In the genomic region with DNA sequence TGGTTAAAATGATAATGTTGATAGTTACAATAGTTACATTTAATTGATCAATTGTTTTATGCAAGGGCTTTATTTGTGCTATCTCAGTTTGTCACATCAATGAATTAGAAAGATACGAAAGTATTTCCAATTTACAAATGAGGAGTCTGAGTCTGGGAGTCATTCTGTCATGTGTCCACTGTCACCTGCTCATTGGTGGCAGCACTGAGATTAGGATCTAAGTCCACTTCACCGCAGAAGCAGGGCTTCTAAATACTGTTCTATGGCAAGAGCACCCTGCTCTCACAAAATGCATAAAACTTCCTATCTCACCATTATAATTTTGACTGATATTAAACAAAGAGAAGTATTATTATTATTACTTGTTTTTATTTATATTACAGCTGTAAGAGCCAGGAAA, we compare ENCODE assay signal across 22 cellular contexts. TPM values are rescaled to one million over a fixed set of nuclear protein-coding genes. Genes with fewer than 3 reads are reported as not detected.
DNase-seq lines count a peak whose midpoint lies in the region; ATAC-seq, FAIRE-seq and TF ChIP-seq lines count a peak whose summit lies in the region.
"Had no signal": no experiment of that assay in that cellular context is flagged by ENCODE, and none has a peak within 500 bp of the region (broad histone marks: within the 10 kb centered on the region; RNA-seq: fewer than 3 reads in every experiment).

No MANE protein-coding gene starts in this region.

- TF ChIP-seq EP300 in suprapubic skin (IDR thresholded peaks at IDR 0.05) = no peak

- no peaks in the 10 kb centered on the region for H4K20me1 ChIP-seq in GM23248 (ENCODE audit: insufficient read depth)
- no peaks in the 10 kb centered on the region for H4K20me1 ChIP-seq in OCI-LY3 (ENCODE audit: insufficient read depth, low read length)

- TF ChIP-seq CTCF in OCI-LY3 (IDR thresholded peaks at IDR 0.05; ENCODE audit: low read depth, low read length) (no peak), suprapubic skin (IDR thresholded peaks at IDR 0.05) (no peak), pancreas (IDR thresholded peaks at IDR 0.05) (no peak)

- H3K9ac ChIP-seq in GM23248 (peak overlapping the region; percentile 55), OCI-LY3 (ENCODE audit: low read length) (no peak overlapping the region)

- no peaks in the 10 kb centered on the region for H3K9me2 ChIP-seq in GM23248 (ENCODE audit: insufficient read depth)

- H3K27me3 ChIP-seq in GM23248 (replicated peaks; ENCODE audit: insufficient read depth) = no peaks in the 10 kb centered on the region
- peaks cover 18% of the 10 kb centered on the region; the same call in 1 of the 2 replicates for H3K27me3 ChIP-seq in OCI-LY3 (ENCODE audit: low read depth, low read length)
- H3K27me3 ChIP-seq in suprapubic skin = no peaks in the 10 kb centered on the region
- H3K27me3 ChIP-seq in pancreas = no peaks in the 10 kb centered on the region
- H3K27me3 ChIP-seq: BE2C had no signal

- H3K9me3 ChIP-seq in GM23248 (ENCODE audit: low read depth) (no peaks in the 10 kb centered on the region), OCI-LY3 (ENCODE audit: insufficient read depth, low read length) (no peaks in the 10 kb centered on the region), suprapubic skin (no peaks in the 10 kb centered on the region), pancreas (no peaks in the 10 kb centered on the region)
- H3K9me3 ChIP-seq: BE2C had no signal

- peaks cover 17% of the 10 kb centered on the region for H3F3A ChIP-seq in GM23248 (ENCODE audit: insufficient read depth)

- H3K36me3 ChIP-seq in GM23248 (ENCODE audit: low read depth) (no peaks in the 10 kb centered on the region), OCI-LY3 (replicated peaks; ENCODE audit: low read depth, low read length) (no peaks in the 10 kb centered on the region), suprapubic skin (peaks cover 4% of the 10 kb centered on the region), pancreas (no peaks in the 10 kb centered on the region)
- H3K36me3 ChIP-seq: BE2C had no signal

- in situ Hi-C loops in GM23248 (cut with MboI) = no loop called here

- peak overlapping the region; percentile 92 for H3K27ac ChIP-seq in GM23248
- no peak overlapping the region for H3K27ac ChIP-seq in OCI-LY3 (ENCODE audit: low read length)
- peak overlapping the region; percentile 72 for H3K27ac ChIP-seq in suprapubic skin
- H3K27ac ChIP-seq in pancreas = no peak overlapping the region

- peaks cover 55% of the 10 kb centered on the region for H3K4me1 ChIP-seq in GM23248 (ENCODE audit: insufficient read depth)
- peaks cover 40% of the 10 kb centered on the region for H3K4me1 ChIP-seq in OCI-LY3 (ENCODE audit: low read length)
- H3K4me1 ChIP-seq in suprapubic skin = peaks cover 33% of the 10 kb centered on the region
- H3K4me1 ChIP-seq in pancreas = peaks cover 0 to 8% (median 0%) of the 10 kb centered on the region in 3 donors

- DNase-seq in GM23248 (no peak), myocyte (ENCODE audit: low read depth) (peak; percentile 69), suprapubic skin (ENCODE audit: low spot score in 2 of 2) (no peak), pancreas (no peak), posterior cingulate gyrus (no peak), RCC 7860 (ENCODE audit: low spot score) (no peak)
- DNase-seq: BE2C, DND-41, GDM1, Karpas-422, MM.1S, NCI-H1105, NCI-H1694 treated with DMSO at 0.1 percent for 48 hours, NCI-H2107, NCI-H226, NCI-H526, RPMI8226, SIG-M5 had no signal

- TF ChIP-seq POLR2A in suprapubic skin (IDR thresholded peaks at IDR 0.05) = no peak

- WGBS in GM23248 (ENCODE audit: low coverage in 1 of 2, low lambda C conversion rate in 2 of 2, missing lambda C conversion rate in 2 of 2), 2 experiments = 71 to 75% methylated on average over 2 of the region's 2 CpGs
- WGBS in suprapubic skin = 77% methylated on average over 2 of the region's 2 CpGs
- 91 to 92% methylated on average over 2 of the region's 2 CpGs for WGBS in pancreas, 2 donors

- intact Hi-C loops in pancreas (cut with DNase I) = no loop called here
- intact Hi-C loops in posterior cingulate gyrus (cut with DNase I) = no loop called here

- H3K4me2 ChIP-seq in GM23248 (ENCODE audit: unreplicated experiment) = peak overlapping the region; percentile 77
- peak overlapping the region; percentile 85; the same call in 1 of the 2 replicates for H3K4me2 ChIP-seq in OCI-LY3 (ENCODE audit: low read length)

- H2AFZ ChIP-seq in GM23248 = no peak overlapping the region; the same call in 1 of the 2 replicates
- no peak overlapping the region for H2AFZ ChIP-seq in OCI-LY3 (ENCODE audit: low read depth, low read length)

- H3K4me3 ChIP-seq in GM23248 (no peak overlapping the region), OCI-LY3 (ENCODE audit: low read length) (no peak overlapping the region), suprapubic skin (no peak overlapping the region), pancreas (no peak overlapping the region)
- H3K4me3 ChIP-seq: GM12878 had no signal

- FAIRE-seq in pancreas (lab: Jason Lieb, UNC) = no peak
- FAIRE-seq in RCC 7860 (lab: Jason Lieb, UNC) = no peak
- FAIRE-seq: GM12878, H1 had no signal

- H3K79me2 ChIP-seq in GM23248 (ENCODE audit: insufficient read depth) = no peaks in the 10 kb centered on the region
- H3K79me2 ChIP-seq in OCI-LY3 (ENCODE audit: low read length) = no peaks in the 10 kb centered on the region

- ATAC-seq in pancreas = no peak

RNA-seq across cellular contexts. Expression of a gene that starts 15.0 kb away (rescaled TPM):
- 11.9 and 13.8 TPM in 2 replicates for total RNA-seq in GM23248 (2014; rRNA removed; shearing (Covaris generic))
- 5.1 TPM in 2 replicates for polyA plus RNA-seq in GM23248 (2016; fragmentation: Nextera tagmentation; extraction: Ambion mirVana)
- total RNA-seq in myocyte = 7.9 and 11.9 TPM in 2 replicates
- polyA plus RNA-seq in myocyte (2012) = 6.0 TPM
- 10 to 100 TPM in 1 of 4 donors, 1 to 10 TPM in 3; 3.4 to 10.5 (median 6.5) TPM for total RNA-seq in suprapubic skin
- 1 to 10 TPM; 1.1 to 9.1 (median 2.2) TPM for total RNA-seq in pancreas
- polyA plus RNA-seq in pancreas = under 1 TPM; 0.68 to 0.87 TPM
- polyA plus RNA-seq: AG04450 had no signal

Comparison
In these comparisons a context has a peak if more than half of its experiments do, and no peak if none do; other contexts are left out.
1. H3K27ac ChIP-seq: peak in GM23248 (single experiment) and suprapubic skin (single experiment); none in OCI-LY3 (single experiment) and pancreas (0 of 4).